ENCODE assay signal across 16 cellular contexts in genomic region chr20:33518071-33518470, GRCh38. TPM values are rescaled to one million over a fixed set of nuclear protein-coding genes. Genes with fewer than 3 reads are reported as not detected.
A peak's percentile ranks its signal among the peaks of the same experiment; 100 is the strongest.
DNase-seq lines count a peak whose midpoint lies in the region; ATAC-seq and TF ChIP-seq lines count a peak whose summit lies in the region.
"Had no signal": no experiment of that assay in that cellular context is flagged by ENCODE, and none has a peak within 500 bp of the region (broad histone marks: within the 10 kb centered on the region; RNA-seq: fewer than 3 reads in every experiment).

No MANE protein-coding gene starts in this region.

- H3K36me3 ChIP-seq in breast epithelium (no peaks in the 10 kb centered on the region), vagina (no peaks in the 10 kb centered on the region)

- H3K4me1 ChIP-seq in breast epithelium = no peaks in the 10 kb centered on the region
- peaks cover 7% of the 10 kb centered on the region for H3K4me1 ChIP-seq in foreskin keratinocyte
- peaks cover 23% of the 10 kb centered on the region for H3K4me1 ChIP-seq in vagina

- TF ChIP-seq POLR2A in breast epithelium (IDR thresholded peaks at IDR 0.05) (no peak), vagina (IDR thresholded peaks at IDR 0.05) (no peak)

- H3K9me3 Mint-ChIP-seq in MCF 10A (ENCODE audit: unreplicated experiment) = no peaks in the 10 kb centered on the region
- H3K9me3 Mint-ChIP-seq: activated naive CD8-positive, alpha-beta T cell treated with anti-CD3 and anti-CD28 coated beads for 36 hours; natural killer cell had no signal

- no peak overlapping the region for H3K4me3 ChIP-seq in breast epithelium
- H3K4me3 ChIP-seq in vagina = no peak overlapping the region
- H3K4me3 ChIP-seq: GM12878 had no signal

- peak overlapping the region; percentile 42 for H3K27ac Mint-ChIP-seq in MCF 10A (ENCODE audit: low read depth, unreplicated experiment)
- H3K27ac Mint-ChIP-seq: activated naive CD8-positive, alpha-beta T cell treated with anti-CD3 and anti-CD28 coated beads for 36 hours; natural killer cell had no signal

- BruUV-seq in MCF 10A (replicated peaks; lab: Mats Ljungman, UMichigan) = no TSS peak

- no peak for TF ChIP-seq CTCF in MCF 10A (IDR thresholded peaks at IDR 0.05; ENCODE audit: unreplicated experiment)
- TF ChIP-seq CTCF in breast epithelium (IDR thresholded peaks at IDR 0.05) = no peak
- TF ChIP-seq CTCF in VCaP (conservative IDR thresholded peaks at IDR 0.05) = no peak
- TF ChIP-seq CTCF in foreskin keratinocyte (conservative IDR thresholded peaks at IDR 0.05) = no peak
- no peak for TF ChIP-seq CTCF in vagina (IDR thresholded peaks at IDR 0.05)

- H3K4me1 Mint-ChIP-seq in MCF 10A (ENCODE audit: insufficient read depth, unreplicated experiment) = peaks cover 10% of the 10 kb centered on the region

- H3K27ac ChIP-seq in breast epithelium (peak overlapping the region in 1 of 2 donors; percentile 65), VCaP (peak overlapping the region; percentile 50), foreskin keratinocyte (peak overlapping the region; percentile 71), vagina (peak overlapping the region; percentile 24)

- no peaks in the 10 kb centered on the region for H3K27me3 Mint-ChIP-seq in MCF 10A (ENCODE audit: insufficient read depth, unreplicated experiment)
- H3K27me3 Mint-ChIP-seq: activated naive CD8-positive, alpha-beta T cell treated with anti-CD3 and anti-CD28 coated beads for 36 hours had no signal

- peak; percentile 85 for DNase-seq in MCF 10A (ENCODE audit: unreplicated experiment)
- DNase-seq in breast epithelium (ENCODE audit: low spot score in 2 of 2) = no peak
- peak; percentile 58 to 83 for DNase-seq in foreskin keratinocyte
- no peak for DNase-seq in vagina (ENCODE audit: extremely low spot score in 2 of 2)
- no peak for DNase-seq in NCI-H526 treated with DMSO at 0.1 percent for 48 hours (lab: John Stamatoyannopoulos, UW)
- DNase-seq in NCI-H1694 treated with DMSO at 0.1 percent for 48 hours (lab: John Stamatoyannopoulos, UW) = no peak
- DNase-seq in islet precursor cell = no peak
- DNase-seq: 8988T; activated CD4-positive, CD25-positive, alpha-beta regulatory T cell treated with anti-CD3 and anti-CD28 coated beads, Interleukin-2, amount 50 U/mL, for 72 hours; activated naive CD8-positive, alpha-beta T cell treated with anti-CD3 and anti-CD28 coated beads for 36 hours; natural killer cell; NCI-H1105 treated with DMSO at 0.1 percent for 48 hours; OCI-M1; trophoblast cell had no signal

- POLR2A ChIA-PET in MCF 10A (lab: Yijun Ruan, JAX) = interaction anchor here (0.6 to 1.3 kb wide), 4 partner anchors 27 to 1932 kb away, joined by 3 to 4 read pairs (median 4); no protein-coding TSS in a partner anchor

- peak; percentile 80 for ATAC-seq in foreskin keratinocyte
- ATAC-seq: GM12878, natural killer cell had no signal

- H3K9me3 ChIP-seq in breast epithelium (no peaks in the 10 kb centered on the region), vagina (no peaks in the 10 kb centered on the region)

- H3K36me3 Mint-ChIP-seq in MCF 10A (ENCODE audit: insufficient read depth, unreplicated experiment) = no peaks in the 10 kb centered on the region
- H3K36me3 Mint-ChIP-seq: activated naive CD8-positive, alpha-beta T cell treated with anti-CD3 and anti-CD28 coated beads for 36 hours; natural killer cell had no signal

- H3K4me3 Mint-ChIP-seq in MCF 10A (ENCODE audit: unreplicated experiment) = no peak overlapping the region
- H3K4me3 Mint-ChIP-seq: activated naive CD8-positive, alpha-beta T cell treated with anti-CD3 and anti-CD28 coated beads for 36 hours; natural killer cell had no signal

- CTCF ChIA-PET in MCF 10A (lab: Yijun Ruan, JAX) = interaction anchor here (0.7 to 0.8 kb wide), 3 partner anchors 11 to 216 kb away, joined by 3 to 5 read pairs (median 4); no protein-coding TSS in a partner anchor

- intact Hi-C loops in MCF 10A (cut with micrococcal nuclease) (no loop called here), breast epithelium (cut with DNase I; ENCODE audit: low total_unique reads) (no loop called here), vagina (cut with DNase I) (no loop called here)

- H3K27me3 ChIP-seq in breast epithelium (no peaks in the 10 kb centered on the region), foreskin keratinocyte (no peaks in the 10 kb centered on the region), vagina (no peaks in the 10 kb centered on the region)

RNA-seq across cellular contexts. Expression of gene CBFA2T2, which starts 28.2 kb away (rescaled TPM):
- total RNA-seq in MCF 10A (2022) (15.4 and 17.3 TPM in 2 replicates), breast epithelium (10 to 100 TPM; 10.9 to 20.9 (median 17.0) TPM), foreskin keratinocyte (6.3 and 7.0 TPM in 2 replicates), vagina (34.9 TPM)
- polyA plus RNA-seq in foreskin keratinocyte = 2.5 and 2.7 TPM in 2 replicates

Comparison
In these comparisons a context has a peak if more than half of its experiments do, and no peak if none do; other contexts are left out.
1. DNase-seq: peak in MCF 10A (single experiment) and foreskin keratinocyte (2 of 2); none in breast epithelium (0 of 2), vagina (0 of 2), NCI-H526 treated with DMSO at 0.1 percent for 48 hours (single experiment), NCI-H1694 treated with DMSO at 0.1 percent for 48 hours (single experiment) and islet precursor cell (single experiment).